In the genomic region with DNA sequence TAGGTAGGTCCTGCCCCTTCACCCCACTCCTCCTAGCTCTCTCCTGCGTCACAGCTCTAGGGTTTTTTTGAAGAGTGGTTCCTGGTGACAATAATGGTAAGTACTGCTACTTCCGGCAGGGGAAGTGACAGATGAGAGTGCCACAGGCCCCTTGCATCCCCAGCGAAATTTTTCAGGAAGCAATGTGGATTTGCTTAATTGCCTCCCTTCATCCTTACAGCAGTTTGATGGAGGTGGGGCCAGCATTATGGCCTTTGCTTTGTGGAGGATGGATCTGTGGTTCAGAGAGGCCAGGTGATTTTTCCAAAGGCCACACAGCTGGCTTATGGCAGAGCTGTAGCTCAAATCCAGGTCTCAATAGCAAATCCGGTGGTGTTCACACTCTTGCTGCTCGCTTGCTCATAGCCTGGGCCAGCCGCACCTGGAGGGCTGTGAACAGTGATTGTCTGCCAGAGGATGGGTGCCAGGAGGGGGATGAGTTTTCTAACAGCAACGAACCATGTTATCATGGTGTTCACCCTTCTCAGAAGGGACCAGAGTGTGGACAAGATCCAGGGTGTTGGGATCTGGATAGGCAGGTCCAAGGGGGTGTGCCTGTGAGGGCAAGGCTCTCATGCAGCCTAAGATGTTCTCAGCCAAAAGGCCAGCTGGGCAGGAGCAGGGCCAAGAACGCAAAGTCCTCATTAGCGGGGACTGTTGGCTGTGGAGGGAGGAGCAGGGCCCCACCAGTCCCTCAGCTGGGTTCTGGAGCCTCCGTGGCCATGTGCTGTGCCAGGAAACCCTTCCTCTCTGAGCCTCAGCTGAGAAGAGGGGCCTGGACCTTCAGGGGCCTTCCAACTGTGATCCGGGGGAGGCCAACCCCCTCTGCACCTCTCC, we compare ENCODE assay signal across 1 cellular context.
TF ChIP-seq lines count a peak whose summit lies in the region.

No MANE protein-coding gene starts in this region.

TF ChIP-seq in WTC11, 78 proteins besides CTCF, POLR2A, EP300 and RAD21 (continued from another document):
- no peak for TF ChIP-seq ERG (CRISPR knock-in tag; IDR thresholded peaks at IDR 0.05)
- TF ChIP-seq, protein P1, sequence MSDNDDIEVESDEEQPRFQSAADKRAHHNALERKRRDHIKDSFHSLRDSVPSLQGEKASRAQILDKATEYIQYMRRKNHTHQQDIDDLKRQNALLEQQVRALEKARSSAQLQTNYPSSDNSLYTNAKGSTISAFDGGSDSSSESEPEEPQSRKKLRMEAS (CRISPR knock-in tag; IDR thresholded peaks at IDR 0.05): no peak
- no peak for TF ChIP-seq CBFB (CRISPR knock-in tag; IDR thresholded peaks at IDR 0.05; ENCODE audit: low read depth)
- TF ChIP-seq, protein P2, sequence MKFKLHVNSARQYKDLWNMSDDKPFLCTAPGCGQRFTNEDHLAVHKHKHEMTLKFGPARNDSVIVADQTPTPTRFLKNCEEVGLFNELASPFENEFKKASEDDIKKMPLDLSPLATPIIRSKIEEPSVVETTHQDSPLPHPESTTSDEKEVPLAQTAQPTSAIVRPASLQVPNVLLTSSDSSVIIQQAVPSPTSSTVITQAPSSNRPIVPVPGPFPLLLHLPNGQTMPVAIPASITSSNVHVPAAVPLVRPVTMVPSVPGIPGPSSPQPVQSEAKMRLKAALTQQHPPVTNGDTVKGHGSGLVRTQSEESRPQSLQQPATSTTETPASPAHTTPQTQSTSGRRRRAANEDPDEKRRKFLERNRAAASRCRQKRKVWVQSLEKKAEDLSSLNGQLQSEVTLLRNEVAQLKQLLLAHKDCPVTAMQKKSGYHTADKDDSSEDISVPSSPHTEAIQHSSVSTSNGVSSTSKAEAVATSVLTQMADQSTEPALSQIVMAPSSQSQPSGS (CRISPR knock-in tag; IDR thresholded peaks at IDR 0.05; ENCODE audit: borderline replicate concordance, low read depth): no peak
- no peak for TF ChIP-seq OVOL2 (CRISPR knock-in tag; IDR thresholded peaks at IDR 0.05; ENCODE audit: borderline replicate concordance)
- no peak for TF ChIP-seq SP1 (CRISPR knock-in tag; conservative IDR thresholded peaks at IDR 0.05)
- no peak for TF ChIP-seq ZBTB21 (CRISPR knock-in tag; IDR thresholded peaks at IDR 0.05; ENCODE audit: borderline replicate concordance)
